In genomic region chr14:100731011-100731670, GRCh38 we compare ENCODE assay signal across 21 cellular contexts. TPM values are rescaled to one million over a fixed set of nuclear protein-coding genes. Genes with fewer than 3 reads are reported as not detected.
"Had no signal": no experiment of that assay in that cellular context is flagged by ENCODE, and none has a peak within 500 bp of the region (broad histone marks: within the 10 kb centered on the region; RNA-seq: fewer than 3 reads in every experiment).

No MANE protein-coding gene starts in this region.

- H3K9me3 ChIP-seq: esophagus muscularis mucosa, tibial artery had no signal

- H3K4me1 ChIP-seq: gastroesophageal sphincter, tibial artery had no signal

- H3K27ac ChIP-seq: epithelial cell of prostate, esophagus muscularis mucosa, gastroesophageal sphincter, tibial artery had no signal

- H3K36me3 ChIP-seq: esophagus muscularis mucosa, gastroesophageal sphincter, tibial artery had no signal

- ATAC-seq: effector memory CD8-positive, alpha-beta T cell; gastroesophageal sphincter; naive thymus-derived CD4-positive, alpha-beta T cell; right cardiac atrium; stimulated activated effector memory CD8-positive, alpha-beta T cell treated with anti-CD3 and anti-CD28 coated beads, Interleukin-12 subunit alpha, Interleukin-12 subunit beta, amount 100 ng/mL, for 72 hours had no signal

- H3K4me3 ChIP-seq: esophagus muscularis mucosa, gastroesophageal sphincter, tibial artery had no signal

- FAIRE-seq: colon, small intestine had no signal

- DNase-seq: cerebellar nuclear complex; effector memory CD8-positive, alpha-beta T cell; glutamatergic neuron; mammary epithelial cell; naive thymus-derived CD4-positive, alpha-beta T cell; right cardiac atrium; small intestine; stimulated activated CD4-positive, alpha-beta T cell treated with anti-CD3 and anti-CD28 coated beads, Interleukin-4, amount 100 ng/mL, for 1 hour; stimulated activated CD8-positive, alpha-beta memory T cell treated with anti-CD3 and anti-CD28 coated beads, Interleukin-4, amount 100 ng/mL, for 48 hours; tibial artery had no signal

RNA-seq across cellular contexts. Expression of gene DLK1, which starts 4.4 kb away (rescaled TPM):
- total RNA-seq: fibroblast of villous mesenchyme; gastroesophageal sphincter; kidney epithelial cell; lower leg skin; mammary epithelial cell; mesenteric fat pad; mononuclear cell; naive thymus-derived CD4-positive, alpha-beta T cell; omental fat pad; right cardiac atrium had no signal
- polyA plus RNA-seq: mammary epithelial cell; naive thymus-derived CD4-positive, alpha-beta T cell had no signal
